1 cellular context compared by ENCODE assay signal in the genomic region with DNA sequence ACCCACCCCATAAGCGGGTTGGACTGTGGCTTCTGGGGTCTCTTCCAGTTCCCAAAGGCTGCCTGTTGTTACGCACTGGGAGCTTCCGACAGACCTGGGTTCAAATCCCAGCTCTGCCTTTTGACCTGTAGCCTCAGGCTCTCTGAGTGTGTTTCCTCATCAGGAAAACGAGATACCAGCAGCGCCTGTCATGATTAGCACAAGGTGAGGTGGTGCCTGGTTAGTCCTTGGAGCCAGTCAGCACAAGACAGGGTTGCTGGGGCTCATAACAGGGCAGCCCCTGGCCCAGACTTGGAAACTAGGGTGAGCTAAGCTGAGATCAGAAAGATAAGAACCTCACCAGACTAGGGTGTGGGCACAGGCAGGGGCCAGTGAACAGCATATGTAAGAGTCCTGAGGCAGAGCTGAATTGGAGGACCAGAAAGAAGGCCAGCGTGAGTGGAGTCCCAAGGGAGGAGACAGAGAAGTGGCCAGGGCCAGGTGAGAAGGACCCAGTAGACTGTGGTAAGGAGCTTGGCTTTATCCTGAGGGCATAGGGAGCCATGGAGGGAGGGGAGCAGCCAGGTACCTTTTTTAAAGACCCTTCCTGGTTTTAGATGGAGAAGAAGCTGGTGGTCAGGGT.
TF ChIP-seq lines count a peak whose summit lies in the region.

No MANE protein-coding gene starts in this region.

TF ChIP-seq in H1, 55 proteins besides CTCF, POLR2A, EP300 and RAD21:
- TF ChIP-seq SP4 (IDR thresholded peaks at IDR 0.05; ENCODE audit: low read length), result no peak
- no peak for TF ChIP-seq ATF2 (IDR thresholded peaks at IDR 0.05; ENCODE audit: low read length)
- TF ChIP-seq POLR2AphosphoS5 (IDR thresholded peaks at IDR 0.05; ENCODE audit: low read depth, low read length), result no peak
- no peak for TF ChIP-seq GTF2F1 (IDR thresholded peaks at IDR 0.05; ENCODE audit: borderline replicate concordance, low read depth, low read length)
- no peak for TF ChIP-seq BCL11A (IDR thresholded peaks at IDR 0.05; ENCODE audit: low read depth in 2 of 2, low read length in 2 of 2)
- no peak for TF ChIP-seq JUN (IDR thresholded peaks at IDR 0.05; ENCODE audit: low read depth, low read length)
- TF ChIP-seq ATF3 (IDR thresholded peaks at IDR 0.05; ENCODE audit: insufficient read depth, low read depth, low read length), result no peak
- TF ChIP-seq ZNF274 (IDR thresholded peaks at IDR 0.05; ENCODE audit: borderline replicate concordance, extremely low read depth, low read length), result no peak
- TF ChIP-seq NANOG (IDR thresholded peaks at IDR 0.05; ENCODE audit: insufficient read depth, low read depth, low read length, poor library complexity, severe bottlenecking), result no peak
- TF ChIP-seq TAF7 (optimal IDR thresholded peaks at IDR 0.05; ENCODE audit: borderline replicate concordance, low read depth, low read length), result no peak
- no peak for TF ChIP-seq RNF2 (IDR thresholded peaks at IDR 0.05; ENCODE audit: borderline replicate concordance, low read depth, low read length, missing control alignments, poor library complexity, severe bottlenecking)
- no peak for TF ChIP-seq TBP (IDR thresholded peaks at IDR 0.05; ENCODE audit: low read depth, low read length)
- TF ChIP-seq, protein P1, sequence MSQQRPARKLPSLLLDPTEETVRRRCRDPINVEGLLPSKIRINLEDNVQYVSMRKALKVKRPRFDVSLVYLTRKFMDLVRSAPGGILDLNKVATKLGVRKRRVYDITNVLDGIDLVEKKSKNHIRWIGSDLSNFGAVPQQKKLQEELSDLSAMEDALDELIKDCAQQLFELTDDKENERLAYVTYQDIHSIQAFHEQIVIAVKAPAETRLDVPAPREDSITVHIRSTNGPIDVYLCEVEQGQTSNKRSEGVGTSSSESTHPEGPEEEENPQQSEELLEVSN (IDR thresholded peaks at IDR 0.05), result no peak
- TF ChIP-seq, protein P2, sequence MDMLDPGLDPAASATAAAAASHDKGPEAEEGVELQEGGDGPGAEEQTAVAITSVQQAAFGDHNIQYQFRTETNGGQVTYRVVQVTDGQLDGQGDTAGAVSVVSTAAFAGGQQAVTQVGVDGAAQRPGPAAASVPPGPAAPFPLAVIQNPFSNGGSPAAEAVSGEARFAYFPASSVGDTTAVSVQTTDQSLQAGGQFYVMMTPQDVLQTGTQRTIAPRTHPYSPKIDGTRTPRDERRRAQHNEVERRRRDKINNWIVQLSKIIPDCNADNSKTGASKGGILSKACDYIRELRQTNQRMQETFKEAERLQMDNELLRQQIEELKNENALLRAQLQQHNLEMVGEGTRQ (IDR thresholded peaks at IDR 0.05; ENCODE audit: low read length), result no peak
- no peak for TF ChIP-seq EGR1 (IDR thresholded peaks at IDR 0.05; ENCODE audit: borderline replicate concordance, low read depth, low read length)
- TF ChIP-seq RXRA (IDR thresholded peaks at IDR 0.05; ENCODE audit: insufficient read depth, low read depth, low read length), result no peak
